In the genomic region with DNA sequence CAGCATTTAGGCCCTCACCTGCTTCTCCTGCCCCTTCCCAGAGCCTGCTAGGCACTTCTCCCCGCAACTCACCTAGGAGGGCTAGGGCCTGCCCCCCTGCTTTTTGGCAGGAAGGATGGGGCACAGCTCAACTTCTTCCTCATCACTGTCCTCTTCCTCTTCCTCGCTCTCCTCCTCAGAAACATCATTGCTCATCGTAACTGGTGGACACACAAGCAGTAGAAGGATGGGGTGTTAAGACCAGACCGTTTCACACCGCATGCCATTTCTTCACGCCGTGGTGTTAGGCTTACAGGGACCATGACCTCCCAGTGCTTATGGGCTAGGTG, we compare ENCODE assay signal across 11 cellular contexts. TPM values are rescaled to one million over a fixed set of nuclear protein-coding genes. Genes with fewer than 3 reads are reported as not detected.
A peak's percentile ranks its signal among the peaks of the same experiment; 100 is the strongest.
DNase-seq lines count a peak whose midpoint lies in the region; ATAC-seq and TF ChIP-seq lines count a peak whose summit lies in the region.
"Had no signal": no experiment of that assay in that cellular context is flagged by ENCODE, and none has a peak within 500 bp of the region (broad histone marks: within the 10 kb centered on the region; RNA-seq: fewer than 3 reads in every experiment).

No MANE protein-coding gene starts in this region.

- TF ChIP-seq CTCF in psoas muscle (IDR thresholded peaks at IDR 0.05), result no peak
- TF ChIP-seq CTCF in lower lobe of right lung (IDR thresholded peaks at IDR 0.05), result no peak

- H3K27me3 ChIP-seq in CD4-positive, CD25-positive, alpha-beta regulatory T cell (ENCODE audit: control insufficient read depth, insufficient read depth, low read length), result peaks cover 11% of the 10 kb centered on the region
- peaks cover 3 to 22% of the 10 kb centered on the region in 2 donors for H3K27me3 ChIP-seq in naive thymus-derived CD4-positive, alpha-beta T cell (ENCODE audit: control insufficient read depth in 2 of 2, insufficient read depth in 2 of 2, low read length in 2 of 2)
- H3K27me3 ChIP-seq in psoas muscle (ENCODE audit: insufficient read depth in 3 of 3, low read length in 2 of 3) (peaks cover 0 to 31% (median 6%) of the 10 kb centered on the region in 3 donors), lower lobe of right lung (ENCODE audit: low read depth) (peaks cover 26% of the 10 kb centered on the region)

- no peak for ATAC-seq in CD4-positive, CD25-positive, alpha-beta regulatory T cell (ENCODE audit: low read depth in 2 of 2)
- ATAC-seq in activated T-cell treated with anti-CD3 and anti-CD28 coated beads, Interleukin-2, amount 50 U/mL, for 72 hours (replicated peaks in 1 of 2), result no peak
- no peak for ATAC-seq in naive thymus-derived CD4-positive, alpha-beta T cell
- ATAC-seq in psoas muscle, result no peak
- no peak for ATAC-seq in lower lobe of right lung

- no peak for DNase-seq in CD4-positive, CD25-positive, alpha-beta regulatory T cell
- DNase-seq in HEK293T (ENCODE audit: extremely low spot score) (peak; percentile 7), D341Med (ENCODE audit: low spot score) (no peak), psoas muscle (no peak), lower lobe of right lung (no peak), NCI-H2029 treated with DMSO at 0.1 percent for 48 hours (lab: John Stamatoyannopoulos, UW) (no peak)
- no peak for DNase-seq in activated T-cell treated with anti-CD3 and anti-CD28 coated beads, Interleukin-2, amount 50 U/mL, for 72 hours
- no peak for DNase-seq in naive thymus-derived CD4-positive, alpha-beta T cell

- peaks cover 34% of the 10 kb centered on the region for H3K27me3 Mint-ChIP-seq in CD4-positive, CD25-positive, alpha-beta regulatory T cell
- peaks cover 27% of the 10 kb centered on the region for H3K27me3 Mint-ChIP-seq in activated T-cell treated with anti-CD3 and anti-CD28 coated beads, Interleukin-2, amount 50 U/mL, for 72 hours (ENCODE audit: low read depth)
- H3K27me3 Mint-ChIP-seq in naive thymus-derived CD4-positive, alpha-beta T cell, result peaks cover 18 to 32% (median 25%) of the 10 kb centered on the region in 5 donors

- intact Hi-C loops in naive thymus-derived CD4-positive, alpha-beta T cell (cut with micrococcal nuclease), result loop anchor here (1.0 to 5.0 kb wide), 7 partner anchors 51 to 568 kb away; a partner anchor contains a TSS
- intact Hi-C loops in psoas muscle (cut with DNase I), result loop anchor here (1.0 to 2.0 kb wide), 2 partner anchors 179 kb away; no protein-coding TSS in a partner anchor
- intact Hi-C loops in lower lobe of right lung (cut with DNase I), result no loop called here

- H3K9me3 ChIP-seq in CD4-positive, CD25-positive, alpha-beta regulatory T cell (ENCODE audit: control insufficient read depth in 2 of 2, low read length in 2 of 2), result no peaks in the 10 kb centered on the region
- no peaks in the 10 kb centered on the region for H3K9me3 ChIP-seq in naive thymus-derived CD4-positive, alpha-beta T cell (ENCODE audit: control insufficient read depth in 2 of 3, low read length in 3 of 3)
- H3K9me3 ChIP-seq in psoas muscle, result no peaks in the 10 kb centered on the region
- H3K9me3 ChIP-seq in lower lobe of right lung, result no peaks in the 10 kb centered on the region

- WGBS in psoas muscle, 3 donors, result 75 to 80% (median 77%) methylated on average over 7 of the region's 7 CpGs

- H3K9me3 Mint-ChIP-seq in CD4-positive, CD25-positive, alpha-beta regulatory T cell, result no peaks in the 10 kb centered on the region
- H3K9me3 Mint-ChIP-seq in activated T-cell treated with anti-CD3 and anti-CD28 coated beads, Interleukin-2, amount 50 U/mL, for 72 hours, result no peaks in the 10 kb centered on the region
- H3K9me3 Mint-ChIP-seq in naive thymus-derived CD4-positive, alpha-beta T cell, result no peaks in the 10 kb centered on the region

- H3K36me3 Mint-ChIP-seq in CD4-positive, CD25-positive, alpha-beta regulatory T cell, result peaks cover 7% of the 10 kb centered on the region
- peaks cover 6 to 9% of the 10 kb centered on the region in 2 donors for H3K36me3 Mint-ChIP-seq in activated T-cell treated with anti-CD3 and anti-CD28 coated beads, Interleukin-2, amount 50 U/mL, for 72 hours (ENCODE audit: insufficient read depth in 2 of 2)
- H3K36me3 Mint-ChIP-seq in naive thymus-derived CD4-positive, alpha-beta T cell, result peaks cover 0 to 10% (median 5%) of the 10 kb centered on the region in 5 donors

- peaks cover 19% of the 10 kb centered on the region for H3K36me3 ChIP-seq in CD4-positive, CD25-positive, alpha-beta regulatory T cell (ENCODE audit: control insufficient read depth, insufficient read depth, low read length)
- peaks cover 6 to 16% (median 12%) of the 10 kb centered on the region in 3 experiments for H3K36me3 ChIP-seq in naive thymus-derived CD4-positive, alpha-beta T cell (ENCODE audit: control insufficient read depth in 2 of 3, insufficient read depth in 3 of 3, low read length in 3 of 3)
- H3K36me3 ChIP-seq in psoas muscle (ENCODE audit: insufficient read depth in 1 of 2, low read depth in 1 of 2), result peaks cover 7 to 29% of the 10 kb centered on the region in 2 donors
- peaks cover 26% of the 10 kb centered on the region for H3K36me3 ChIP-seq in lower lobe of right lung

- POLR2A ChIA-PET in HEK293T (lab: Yijun Ruan, JAX), result interaction anchor here (0.8 to 1.8 kb wide), 5 partner anchors 10 to 194 kb away, joined by 3 to 6 read pairs (median 4); a partner anchor contains a TSS
- POLR2A ChIA-PET in naive thymus-derived CD4-positive, alpha-beta T cell (lab: Charles Lee), result interaction anchor here (2.0 to 4.8 kb wide), 2 partner anchors 36 to 88 kb away, joined by 8 to 31 read pairs; a partner anchor contains a TSS

- peaks cover 17 to 80% (median 46%) of the 10 kb centered on the region in 4 donors for H3K4me1 Mint-ChIP-seq in CD4-positive, CD25-positive, alpha-beta regulatory T cell
- peaks cover 63% of the 10 kb centered on the region for H3K4me1 Mint-ChIP-seq in activated T-cell treated with anti-CD3 and anti-CD28 coated beads, Interleukin-2, amount 50 U/mL, for 72 hours (ENCODE audit: low read depth)
- H3K4me1 Mint-ChIP-seq in naive thymus-derived CD4-positive, alpha-beta T cell, result peaks cover 40 to 76% (median 63%) of the 10 kb centered on the region in 7 donors

- H3K4me1 ChIP-seq in CD4-positive, CD25-positive, alpha-beta regulatory T cell (ENCODE audit: control insufficient read depth, insufficient read depth, low read length, poor library complexity, severe bottlenecking), result peaks cover 57% of the 10 kb centered on the region
- peaks cover 32 to 49% of the 10 kb centered on the region in 2 donors for H3K4me1 ChIP-seq in naive thymus-derived CD4-positive, alpha-beta T cell (ENCODE audit: control insufficient read depth in 2 of 2, insufficient read depth in 2 of 2, low read length in 2 of 2)
- peaks cover 39% of the 10 kb centered on the region for H3K4me1 ChIP-seq in psoas muscle
- H3K4me1 ChIP-seq in lower lobe of right lung, result peaks cover 57% of the 10 kb centered on the region

- no peak overlapping the region for H3K27ac ChIP-seq in CD4-positive, CD25-positive, alpha-beta regulatory T cell (ENCODE audit: insufficient read depth, low read length, poor library complexity, severe bottlenecking)
- no peak overlapping the region for H3K27ac ChIP-seq in naive thymus-derived CD4-positive, alpha-beta T cell (ENCODE audit: low read depth, low read length)
- no peak overlapping the region for H3K27ac ChIP-seq in psoas muscle
- H3K27ac ChIP-seq in lower lobe of right lung, result no peak overlapping the region

- peak overlapping the region; percentile 2 to 83 (median 60) for H3K27ac Mint-ChIP-seq in CD4-positive, CD25-positive, alpha-beta regulatory T cell
- H3K27ac Mint-ChIP-seq in activated T-cell treated with anti-CD3 and anti-CD28 coated beads, Interleukin-2, amount 50 U/mL, for 72 hours, result no peak overlapping the region
- peak overlapping the region in 3 of 9 donors; percentile 66 to 96 (median 88) for H3K27ac Mint-ChIP-seq in naive thymus-derived CD4-positive, alpha-beta T cell

- H3K4me3 ChIP-seq in CD4-positive, CD25-positive, alpha-beta regulatory T cell (ENCODE audit: low read depth, low read length), result no peak overlapping the region
- H3K4me3 ChIP-seq in naive thymus-derived CD4-positive, alpha-beta T cell (ENCODE audit: low read length), result no peak overlapping the region
- H3K4me3 ChIP-seq in psoas muscle, result no peak overlapping the region
- H3K4me3 ChIP-seq in lower lobe of right lung, result no peak overlapping the region

- CTCF ChIA-PET in HEK293T (lab: Yijun Ruan, JAX), result interaction anchor here (0.5 to 2.7 kb wide), 20 partner anchors 10 to 569 kb away, joined by 3 to 41 read pairs (median 4); a partner anchor contains a TSS
- CTCF ChIA-PET in naive thymus-derived CD4-positive, alpha-beta T cell (lab: Charles Lee), result interaction anchor here (0.6 to 4.0 kb wide), 12 partner anchors 15 to 571 kb away, joined by 3 to 15 read pairs (median 4); a partner anchor contains a TSS

- H3K4me3 Mint-ChIP-seq in CD4-positive, CD25-positive, alpha-beta regulatory T cell, result peak overlapping the region; percentile 71 to 96 (median 82)
- H3K4me3 Mint-ChIP-seq in activated T-cell treated with anti-CD3 and anti-CD28 coated beads, Interleukin-2, amount 50 U/mL, for 72 hours, result peak overlapping the region; percentile 99 to 100
- peak overlapping the region; percentile 63 to 100 (median 96) for H3K4me3 Mint-ChIP-seq in naive thymus-derived CD4-positive, alpha-beta T cell

TF ChIP-seq in HEK293T, 16 proteins besides CTCF, POLR2A, EP300 and RAD21:
- TF ChIP-seq CTBP1 (IDR thresholded peaks at IDR 0.05; ENCODE audit: borderline replicate concordance), result no peak

RNA-seq across cellular contexts. Expression of a gene that starts 1.6 kb away (rescaled TPM):
- 7.3 TPM for total RNA-seq in CD4-positive, CD25-positive, alpha-beta regulatory T cell
- 1 to 10 TPM; 3.1 to 4.5 (median 3.1) TPM for polyA plus RNA-seq in CD4-positive, CD25-positive, alpha-beta regulatory T cell
- total RNA-seq in activated T-cell treated with anti-CD3 and anti-CD28 coated beads, Interleukin-2, amount 50 U/mL, for 72 hours, result 100 to 1,000 TPM in 1 of 2 donors, 10 to 100 TPM in 1; 94.5 to 113 TPM
- 10 to 100 TPM; 10.9 to 31.3 (median 16.2) TPM for total RNA-seq in naive thymus-derived CD4-positive, alpha-beta T cell
- 10 to 100 TPM; 10.3 to 13.7 TPM for polyA plus RNA-seq in naive thymus-derived CD4-positive, alpha-beta T cell
- 10 to 100 TPM; 12.3 to 18.5 (median 14.7) TPM for total RNA-seq in psoas muscle
- 10 to 100 TPM; 19.3 to 52.6 (median 24.3) TPM for polyA plus RNA-seq in psoas muscle
- 17.4 TPM for total RNA-seq in lower lobe of right lung

RNA-seq across cellular contexts. Expression of a gene that starts 5.7 kb away (rescaled TPM):
- total RNA-seq in CD4-positive, CD25-positive, alpha-beta regulatory T cell, result not detected
- not detected for polyA plus RNA-seq in CD4-positive, CD25-positive, alpha-beta regulatory T cell
- total RNA-seq in activated T-cell treated with anti-CD3 and anti-CD28 coated beads, Interleukin-2, amount 50 U/mL, for 72 hours, result under 1 TPM; 0.43 to 0.49 TPM
- total RNA-seq in naive thymus-derived CD4-positive, alpha-beta T cell, result not detected
- polyA plus RNA-seq in naive thymus-derived CD4-positive, alpha-beta T cell, result not detected
- total RNA-seq in psoas muscle, result not detected
- polyA plus RNA-seq in psoas muscle, result not detected
- not detected for total RNA-seq in lower lobe of right lung
- total RNA-seq: HT1080; posterior vena cava; T-helper 2 cell treated with Interferon-gamma antibody and Interleukin-4, amounts not matched to agents 100 ng/mL and 5 ng/mL, for 36 hours had no signal

RNA-seq across cellular contexts. Expression of a gene that starts 36.6 kb away (rescaled TPM):
- total RNA-seq in CD4-positive, CD25-positive, alpha-beta regulatory T cell, result 442 TPM
- polyA plus RNA-seq in CD4-positive, CD25-positive, alpha-beta regulatory T cell, result 10 to 100 TPM; 36.7 to 42.2 (median 41.3) TPM
- total RNA-seq in activated T-cell treated with anti-CD3 and anti-CD28 coated beads, Interleukin-2, amount 50 U/mL, for 72 hours, result 100 to 1,000 TPM; 165 to 170 TPM
- 100 to 1,000 TPM; 154 to 338 (median 321) TPM for total RNA-seq in naive thymus-derived CD4-positive, alpha-beta T cell
- 10 to 100 TPM; 45.8 to 47.6 TPM for polyA plus RNA-seq in naive thymus-derived CD4-positive, alpha-beta T cell
- total RNA-seq in psoas muscle, result 10 to 100 TPM; 52.6 to 59.8 (median 57.3) TPM
- polyA plus RNA-seq in psoas muscle, result 10 to 100 TPM; 12.0 to 58.3 (median 24.7) TPM
- 113 TPM for total RNA-seq in lower lobe of right lung
